8 cellular contexts compared by ENCODE assay signal in genomic region chr11:83006877-83007330, GRCh38.
DNase-seq lines count a peak whose midpoint lies in the region; ATAC-seq lines count a peak whose summit lies in the region.

No MANE protein-coding gene starts in this region.

- no peak for DNase-seq in activated CD4-positive, CD25-positive, alpha-beta regulatory T cell (lab: John Stamatoyannopoulos, UW)
- DNase-seq in NCI-H774 (lab: John Stamatoyannopoulos, UW) (peak; percentile 62), left lobe of liver (ENCODE audit: low spot score) (peak; percentile 60), DMS79 treated with DMSO at 0.1 percent for 48 hours (lab: John Stamatoyannopoulos, UW) (no peak), AG20443 (ENCODE audit: low spot score) (no peak), occipital lobe (lab: John Stamatoyannopoulos, UW) (no peak)

- ATAC-seq in activated CD4-positive, CD25-positive, alpha-beta regulatory T cell treated with anti-CD3 and anti-CD28 coated beads, Interleukin-2, amount 50 U/mL, for 24 hours, result peak; percentile 23 to 42
- ATAC-seq in GM21825 (IDR thresholded peaks at IDR 0.05; ENCODE audit: unreplicated experiment), result peak; percentile 67
- ATAC-seq in left lobe of liver, result peak; percentile 79

Comparison
In these comparisons a context has a peak if more than half of its experiments do, and no peak if none do; other contexts are left out.
1. DNase-seq: peak in NCI-H774 (single experiment) and left lobe of liver (single experiment); none in activated CD4-positive, CD25-positive, alpha-beta regulatory T cell (0 of 4), DMS79 treated with DMSO at 0.1 percent for 48 hours (single experiment), AG20443 (single experiment) and occipital lobe (single experiment).
2. Peak in every context shown above with its lines, with median percentiles within 50 percentile points of each other: ATAC-seq.